In the genomic region with DNA sequence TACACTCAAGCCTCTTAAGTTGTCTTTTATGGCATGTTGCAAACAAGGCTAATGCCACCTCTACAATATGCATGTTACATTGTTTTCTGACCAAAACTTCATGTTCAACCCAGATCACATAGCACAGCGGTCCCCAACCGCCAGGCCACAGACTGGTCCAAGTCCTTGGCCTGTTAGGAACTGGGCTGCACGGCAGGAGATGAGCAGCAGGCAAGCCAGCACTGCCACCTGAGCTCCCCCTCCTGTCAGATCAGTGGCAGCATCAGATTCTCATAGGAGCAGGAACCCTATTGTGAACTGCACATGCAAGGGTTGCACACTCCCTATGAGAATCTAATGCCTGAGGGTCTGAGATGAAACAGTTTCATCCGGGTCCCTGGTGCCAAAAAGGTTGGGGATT, we compare ENCODE assay signal across 12 cellular contexts.
DNase-seq lines count a peak whose midpoint lies in the region; ATAC-seq and TF ChIP-seq lines count a peak whose summit lies in the region.
"Had no signal": no experiment of that assay in that cellular context is flagged by ENCODE, and none has a peak within 500 bp of the region (broad histone marks: within the 10 kb centered on the region; RNA-seq: fewer than 3 reads in every experiment).

No MANE protein-coding gene starts in this region.

- intact Hi-C loops in HCT116 (cut with micrococcal nuclease): no loop called here

- no TSS peak for BruUV-seq in HCT116 (replicated peaks; lab: Mats Ljungman, UMichigan)

- DNase-seq in ELF-1 (ENCODE audit: low read depth, low spot score): peak; percentile 27
- no peak for DNase-seq in HCT116 (ENCODE audit: low read depth, low spot score)
- peak; percentile 17 for DNase-seq in SW480 (ENCODE audit: low spot score)
- no peak for DNase-seq in left lobe of liver (ENCODE audit: low spot score)
- no peak for DNase-seq in NCI-H1417 treated with DMSO at 0.1 percent for 48 hours (lab: John Stamatoyannopoulos, UW)
- DNase-seq in tibial nerve (ENCODE audit: low spot score in 2 of 2): no peak
- DNase-seq in activated CD4-positive, alpha-beta T cell treated with anti-CD3 and anti-CD28 coated beads, Interleukin-2, amount 50 U/mL, for 48 hours: no peak
- DNase-seq: activated CD4-positive, CD25-positive, alpha-beta regulatory T cell; activated T-cell treated with anti-CD3 and anti-CD28 coated beads, Interleukin-2, amount 50 U/mL, for 48 hours; COR-L47 had no signal

- H3K4me1 ChIP-seq in HCT116 (ENCODE audit: control insufficient read depth in 1 of 2, insufficient read depth in 2 of 2, low read length in 2 of 2): peaks cover 4 to 11% of the 10 kb centered on the region in 2 experiments
- no peaks in the 10 kb centered on the region for H3K4me1 ChIP-seq in tibial nerve
- H3K4me1 ChIP-seq in gastroesophageal sphincter: no peaks in the 10 kb centered on the region

- no peak overlapping the region for H3K4me3 ChIP-seq in HCT116 (replicated peaks in 1 of 2; ENCODE audit: low read depth in 1 of 2, low read length in 2 of 2)
- H3K4me3 ChIP-seq in tibial nerve: no peak overlapping the region
- no peak overlapping the region for H3K4me3 ChIP-seq in gastroesophageal sphincter

- H3K9me3 ChIP-seq in HCT116 (ENCODE audit: control insufficient read depth in 1 of 2, insufficient read depth in 1 of 2, low read depth in 1 of 2, low read length in 2 of 2) (no peaks in the 10 kb centered on the region), tibial nerve (no peaks in the 10 kb centered on the region), gastroesophageal sphincter (no peaks in the 10 kb centered on the region)

- TF ChIP-seq RAD21 in HCT116 (IDR thresholded peaks at IDR 0.05; ENCODE audit: low read depth): peak; percentile 76

- H3K4me2 ChIP-seq in HCT116 (ENCODE audit: low read length): no peak overlapping the region

- ATAC-seq in HCT116 (peak; percentile 92), left lobe of liver (peak; percentile 31), gastroesophageal sphincter (no peak)
- ATAC-seq: sciatic nerve had no signal

- peak; percentile 33 to 43 (median 41); a peak in 5 of 6 replicates for TF ChIP-seq CTCF in HCT116 (IDR thresholded peaks at IDR 0.05 in 2 of 3, conservative IDR thresholded peaks at IDR 0.05 in 1 of 3; ENCODE audit: borderline replicate concordance in 1 of 3, insufficient read depth in 1 of 3, low read depth in 2 of 3, low read length in 2 of 3)
- TF ChIP-seq CTCF in tibial nerve (IDR thresholded peaks at IDR 0.05): no peak
- TF ChIP-seq CTCF in gastroesophageal sphincter (IDR thresholded peaks at IDR 0.05): no peak

- no peaks in the 10 kb centered on the region for H3K36me3 ChIP-seq in HCT116 (ENCODE audit: control insufficient read depth in 1 of 2, insufficient read depth in 2 of 2, low read length in 2 of 2)
- no peaks in the 10 kb centered on the region for H3K36me3 ChIP-seq in tibial nerve
- H3K36me3 ChIP-seq in gastroesophageal sphincter: no peaks in the 10 kb centered on the region

- H4K20me1 ChIP-seq in HCT116 (ENCODE audit: insufficient read depth): no peaks in the 10 kb centered on the region

- TF ChIP-seq EP300 in tibial nerve (IDR thresholded peaks at IDR 0.05): no peak
- no peak for TF ChIP-seq EP300 in gastroesophageal sphincter (IDR thresholded peaks at IDR 0.05)

- TF ChIP-seq POLR2A in HCT116 (IDR thresholded peaks at IDR 0.05; ENCODE audit: borderline replicate concordance, extremely low read depth, insufficient read depth, insufficient read length) (no peak), tibial nerve (IDR thresholded peaks at IDR 0.05) (no peak), gastroesophageal sphincter (IDR thresholded peaks at IDR 0.05) (no peak)

- no peaks in the 10 kb centered on the region for H3K27me3 ChIP-seq in HCT116 (ENCODE audit: insufficient read depth, low read length)
- H3K27me3 ChIP-seq in tibial nerve: no peaks in the 10 kb centered on the region
- H3K27me3 ChIP-seq in gastroesophageal sphincter: no peaks in the 10 kb centered on the region

- no peaks in the 10 kb centered on the region for H3K79me2 ChIP-seq in HCT116 (ENCODE audit: insufficient read depth, low read length)

- H3K9ac ChIP-seq in HCT116 (ENCODE audit: low read length): no peak overlapping the region

- CTCF ChIA-PET in HCT116 (lab: Charles Lee): interaction anchor here (1.4 kb wide), 1 partner anchor 20 kb away, joined by 4 read pairs; no protein-coding TSS in a partner anchor

- RAD21 ChIA-PET in HCT116 (lab: Charles Lee; ENCODE audit: low non-redundant PET in 1 of 2, low total read pairs in 2 of 2, uncharacterized antibody in 2 of 2, unreplicated experiment in 2 of 2): no interaction called here

- POLR2A ChIA-PET in HCT116 (lab: Charles Lee): interaction anchor here (0.6 kb wide), 1 partner anchor 328 kb away, joined by 3 read pairs; no protein-coding TSS in a partner anchor

- 68 to 74% methylated on average over 4 of the region's 4 CpGs for WGBS in tibial nerve, 2 donors
- WGBS in gastroesophageal sphincter (ENCODE audit: low coverage in 1 of 2), 2 donors: 75% methylated on average over 1 to 3 of the region's 4 CpGs

- H3K27ac ChIP-seq in HCT116 (ENCODE audit: low read depth, low read length) (no peak overlapping the region), tibial nerve (no peak overlapping the region), gastroesophageal sphincter (no peak overlapping the region)

- no peaks in the 10 kb centered on the region for H3K9me2 ChIP-seq in HCT116 (ENCODE audit: insufficient read depth)

- H2AFZ ChIP-seq in HCT116 (ENCODE audit: low read depth, low read length, poor library complexity, severe bottlenecking): peak overlapping the region; percentile 66

TF ChIP-seq in HCT116, 20 proteins besides CTCF, POLR2A, EP300 and RAD21:
- TF ChIP-seq SIN3A (IDR thresholded peaks at IDR 0.05; ENCODE audit: low read depth) (no peak), ZNF274 (IDR thresholded peaks at IDR 0.05; ENCODE audit: low read depth, low read length) (no peak), CBX3 (IDR thresholded peaks at IDR 0.05; ENCODE audit: low read depth) (0 out of 2 replicates have a peak, but pooled peaks have one; percentile 41), EGR1 (IDR thresholded peaks at IDR 0.05; ENCODE audit: low read depth) (no peak), SP1 (IDR thresholded peaks at IDR 0.05; ENCODE audit: low read depth) (no peak), ELF1 (IDR thresholded peaks at IDR 0.05; ENCODE audit: borderline replicate concordance, low read depth) (no peak)
- TF ChIP-seq, protein P1, sequence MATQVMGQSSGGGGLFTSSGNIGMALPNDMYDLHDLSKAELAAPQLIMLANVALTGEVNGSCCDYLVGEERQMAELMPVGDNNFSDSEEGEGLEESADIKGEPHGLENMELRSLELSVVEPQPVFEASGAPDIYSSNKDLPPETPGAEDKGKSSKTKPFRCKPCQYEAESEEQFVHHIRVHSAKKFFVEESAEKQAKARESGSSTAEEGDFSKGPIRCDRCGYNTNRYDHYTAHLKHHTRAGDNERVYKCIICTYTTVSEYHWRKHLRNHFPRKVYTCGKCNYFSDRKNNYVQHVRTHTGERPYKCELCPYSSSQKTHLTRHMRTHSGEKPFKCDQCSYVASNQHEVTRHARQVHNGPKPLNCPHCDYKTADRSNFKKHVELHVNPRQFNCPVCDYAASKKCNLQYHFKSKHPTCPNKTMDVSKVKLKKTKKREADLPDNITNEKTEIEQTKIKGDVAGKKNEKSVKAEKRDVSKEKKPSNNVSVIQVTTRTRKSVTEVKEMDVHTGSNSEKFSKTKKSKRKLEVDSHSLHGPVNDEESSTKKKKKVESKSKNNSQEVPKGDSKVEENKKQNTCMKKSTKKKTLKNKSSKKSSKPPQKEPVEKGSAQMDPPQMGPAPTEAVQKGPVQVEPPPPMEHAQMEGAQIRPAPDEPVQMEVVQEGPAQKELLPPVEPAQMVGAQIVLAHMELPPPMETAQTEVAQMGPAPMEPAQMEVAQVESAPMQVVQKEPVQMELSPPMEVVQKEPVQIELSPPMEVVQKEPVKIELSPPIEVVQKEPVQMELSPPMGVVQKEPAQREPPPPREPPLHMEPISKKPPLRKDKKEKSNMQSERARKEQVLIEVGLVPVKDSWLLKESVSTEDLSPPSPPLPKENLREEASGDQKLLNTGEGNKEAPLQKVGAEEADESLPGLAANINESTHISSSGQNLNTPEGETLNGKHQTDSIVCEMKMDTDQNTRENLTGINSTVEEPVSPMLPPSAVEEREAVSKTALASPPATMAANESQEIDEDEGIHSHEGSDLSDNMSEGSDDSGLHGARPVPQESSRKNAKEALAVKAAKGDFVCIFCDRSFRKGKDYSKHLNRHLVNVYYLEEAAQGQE (IDR thresholded peaks at IDR 0.05; ENCODE audit: low read depth): no peak
- TF ChIP-seq, protein P2, sequence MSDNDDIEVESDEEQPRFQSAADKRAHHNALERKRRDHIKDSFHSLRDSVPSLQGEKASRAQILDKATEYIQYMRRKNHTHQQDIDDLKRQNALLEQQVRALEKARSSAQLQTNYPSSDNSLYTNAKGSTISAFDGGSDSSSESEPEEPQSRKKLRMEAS (IDR thresholded peaks at IDR 0.05): no peak
- TF ChIP-seq, protein P3, sequence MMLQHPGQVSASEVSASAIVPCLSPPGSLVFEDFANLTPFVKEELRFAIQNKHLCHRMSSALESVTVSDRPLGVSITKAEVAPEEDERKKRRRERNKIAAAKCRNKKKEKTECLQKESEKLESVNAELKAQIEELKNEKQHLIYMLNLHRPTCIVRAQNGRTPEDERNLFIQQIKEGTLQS (IDR thresholded peaks at IDR 0.05): no peak

Comparison
In these comparisons a context has a peak if more than half of its experiments do, and no peak if none do; other contexts are left out.
1. DNase-seq: peak in ELF-1 (single experiment) and SW480 (single experiment); none in HCT116 (single experiment), left lobe of liver (single experiment), NCI-H1417 treated with DMSO at 0.1 percent for 48 hours (single experiment), tibial nerve (0 of 2) and activated CD4-positive, alpha-beta T cell treated with anti-CD3 and anti-CD28 coated beads, Interleukin-2, amount 50 U/mL, for 48 hours (0 of 2).
2. CTCF ChIP-seq: peak in HCT116 (3 of 3); none in tibial nerve (0 of 5) and gastroesophageal sphincter (0 of 4).